Comparison of ENCODE assay signal across 20 cellular contexts in genomic region chr4:94801016-94801415, GRCh38. TPM values are rescaled to one million over a fixed set of nuclear protein-coding genes. Genes with fewer than 3 reads are reported as not detected.
DNase-seq lines count a peak whose midpoint lies in the region; ATAC-seq and TF ChIP-seq lines count a peak whose summit lies in the region.
"Had no signal": no experiment of that assay in that cellular context is flagged by ENCODE, and none has a peak within 500 bp of the region (broad histone marks: within the 10 kb centered on the region; RNA-seq: fewer than 3 reads in every experiment).

No MANE protein-coding gene starts in this region.

- H3K9me3 Mint-ChIP-seq in HFFc6, result no peaks in the 10 kb centered on the region
- H3K9me3 Mint-ChIP-seq in activated naive CD4-positive, alpha-beta T cell treated with anti-CD3 and anti-CD28 coated beads, Interleukin-2, amount 50 U/mL, for 72 hours, result no peaks in the 10 kb centered on the region

- no peaks in the 10 kb centered on the region for H3K36me3 Mint-ChIP-seq in HFFc6 (ENCODE audit: low read depth)
- H3K36me3 Mint-ChIP-seq in activated naive CD4-positive, alpha-beta T cell treated with anti-CD3 and anti-CD28 coated beads, Interleukin-2, amount 50 U/mL, for 72 hours, result no peaks in the 10 kb centered on the region
- H3K36me3 Mint-ChIP-seq: CD14-positive monocyte; CD4-positive, alpha-beta memory T cell; CD4-positive, CD25-positive, alpha-beta regulatory T cell; CD8-positive, alpha-beta memory T cell had no signal

- H3K27me3 Mint-ChIP-seq in HFFc6 (ENCODE audit: insufficient read depth), result peaks cover 12% of the 10 kb centered on the region
- H3K27me3 Mint-ChIP-seq: CD4-positive, CD25-positive, alpha-beta regulatory T cell; CD8-positive, alpha-beta memory T cell had no signal

- H3K4me1 Mint-ChIP-seq in HFFc6 (ENCODE audit: low read depth), result no peaks in the 10 kb centered on the region
- H3K4me1 Mint-ChIP-seq: CD14-positive monocyte; CD4-positive, alpha-beta memory T cell; CD4-positive, CD25-positive, alpha-beta regulatory T cell; CD8-positive, alpha-beta memory T cell had no signal

- in situ Hi-C loops in SK-MEL-5 (cut with HindIII; ENCODE audit: low pct_unique_long_range_greater_than_20kb, low sequenced_read_pairs), result no loop called here

- no peak for TF ChIP-seq CTCF in HFFc6 (IDR thresholded peaks at IDR 0.05)

- H3K27ac Mint-ChIP-seq in HFFc6, result no peak overlapping the region
- no peak overlapping the region for H3K27ac Mint-ChIP-seq in activated naive CD4-positive, alpha-beta T cell treated with anti-CD3 and anti-CD28 coated beads, Interleukin-2, amount 50 U/mL, for 72 hours
- H3K27ac Mint-ChIP-seq: CD14-positive monocyte; CD4-positive, alpha-beta memory T cell; CD4-positive, CD25-positive, alpha-beta regulatory T cell; CD8-positive, alpha-beta memory T cell had no signal

- peak; percentile 4 for DNase-seq in NCI-H82 (lab: John Stamatoyannopoulos, UW)
- no peak for DNase-seq in NCI-H82 treated with DMSO at 0.1 percent for 48 hours (lab: John Stamatoyannopoulos, UW; ENCODE audit: unreplicated experiment)
- peak; percentile 71 for DNase-seq in COLO829 (ENCODE audit: low spot score)
- DNase-seq in SK-MEL-5 (ENCODE audit: low read depth, low spot score), result peak; percentile 97
- DNase-seq in foreskin melanocyte, result peak; percentile 96
- no peak for DNase-seq in globus pallidus (ENCODE audit: low spot score)
- no peak for DNase-seq in HFFc6
- no peak for DNase-seq in activated naive CD4-positive, alpha-beta T cell treated with anti-CD3 and anti-CD28 coated beads, Interleukin-2, amount 50 U/mL, for 72 hours (ENCODE audit: low spot score in 2 of 2)
- DNase-seq: 8988T; ACHN; BE2C; C1 segment of cervical spinal cord; Caco-2; Calu3; CD4-positive, alpha-beta memory T cell; CD4-positive, CD25-positive, alpha-beta regulatory T cell; CD8-positive, alpha-beta memory T cell; DMS79 treated with DMSO at 0.1 percent for 48 hours; GF-D8 had no signal

- no peak for ATAC-seq in activated naive CD4-positive, alpha-beta T cell treated with anti-CD3 and anti-CD28 coated beads, Interleukin-2, amount 50 U/mL, for 72 hours

- no peak overlapping the region for H3K4me3 Mint-ChIP-seq in HFFc6
- H3K4me3 Mint-ChIP-seq: CD14-positive monocyte; CD4-positive, alpha-beta memory T cell; CD4-positive, CD25-positive, alpha-beta regulatory T cell; CD8-positive, alpha-beta memory T cell had no signal

RNA-seq across cellular contexts. Expression of gene BMPR1B, which starts 43.3 kb away (rescaled TPM):
- total RNA-seq in SK-MEL-5 (2014; rRNA removed; shearing (Covaris generic)), result 9.5 and 10.1 TPM in 2 replicates
- 4.0 and 5.1 TPM in 2 replicates for polyA plus RNA-seq in SK-MEL-5 (2015; cell fraction: cytosol; rRNA removed)
- polyA plus RNA-seq in SK-MEL-5 (2015; cell fraction: nucleus; rRNA removed), result 6.7 and 14.1 TPM in 2 replicates
- total RNA-seq in HFFc6 (2021; fragmentation: NEBNext Ultra II Directional; extraction: Animal tissue kit (Norgen Biotek cat#: 25700)), result not detected
- not detected for total RNA-seq in activated naive CD4-positive, alpha-beta T cell treated with anti-CD3 and anti-CD28 coated beads, Interleukin-2, amount 50 U/mL, for 72 hours
- total RNA-seq: CD8-positive, alpha-beta memory T cell had no signal
- polyA plus RNA-seq: CD14-positive monocyte; CD4-positive, alpha-beta memory T cell had no signal

Comparison
In these comparisons a context has a peak if more than half of its experiments do, and no peak if none do; other contexts are left out.
1. DNase-seq: peak in NCI-H82 (single experiment), COLO829 (single experiment), SK-MEL-5 (single experiment) and foreskin melanocyte (single experiment); none in NCI-H82 treated with DMSO at 0.1 percent for 48 hours (single experiment), globus pallidus (single experiment), HFFc6 (single experiment) and activated naive CD4-positive, alpha-beta T cell treated with anti-CD3 and anti-CD28 coated beads, Interleukin-2, amount 50 U/mL, for 72 hours (0 of 2).
2. RNA of gene BMPR1B, which starts 43.3 kb away (total RNA-seq): 9.5 to 10.1 TPM in SK-MEL-5; not detected in HFFc6 and not detected in activated naive CD4-positive, alpha-beta T cell treated with anti-CD3 and anti-CD28 coated beads, Interleukin-2, amount 50 U/mL, for 72 hours; every median in the first group is over 10 times any median in the second.